13 cellular contexts compared by ENCODE assay signal in genomic region chr15:56835598-56836275, GRCh38.
DNase-seq lines count a peak whose midpoint lies in the region; ATAC-seq and TF ChIP-seq lines count a peak whose summit lies in the region.
"Had no signal": no experiment of that assay in that cellular context is flagged by ENCODE, and none has a peak within 500 bp of the region (broad histone marks: within the 10 kb centered on the region; RNA-seq: fewer than 3 reads in every experiment).

No MANE protein-coding gene starts in this region.

- H3K36me3 ChIP-seq in A673 (ENCODE audit: insufficient read depth, low read length, poor library complexity, severe bottlenecking), result no peaks in the 10 kb centered on the region
- no peaks in the 10 kb centered on the region for H3K36me3 ChIP-seq in sigmoid colon
- H3K36me3 ChIP-seq: gastrocnemius medialis had no signal

- TF ChIP-seq EP300 in sigmoid colon (IDR thresholded peaks at IDR 0.05), result no peak

- TF ChIP-seq CTCF in A673 (conservative IDR thresholded peaks at IDR 0.05; ENCODE audit: low read depth, low read length) (no peak), VCaP (conservative IDR thresholded peaks at IDR 0.05) (no peak), sigmoid colon (IDR thresholded peaks at IDR 0.05) (no peak)

- H3K27me3 ChIP-seq in A673 (replicated peaks; ENCODE audit: insufficient read depth, low read depth, low read length, poor library complexity) (no peaks in the 10 kb centered on the region), sigmoid colon (no peaks in the 10 kb centered on the region)
- H3K27me3 ChIP-seq: gastrocnemius medialis had no signal

- intact Hi-C loops in A673 (cut with micrococcal nuclease; ENCODE audit: unreplicated experiment) (no loop called here), sigmoid colon (cut with DNase I) (no loop called here)

- ATAC-seq in HG02642 (IDR thresholded peaks at IDR 0.05; ENCODE audit: poor library complexity, unreplicated experiment), result no peak
- ATAC-seq: gastrocnemius medialis had no signal

- no peaks in the 10 kb centered on the region for H3K9me3 ChIP-seq in A673 (ENCODE audit: low read depth, low read length, poor library complexity, severe bottlenecking)
- H3K9me3 ChIP-seq in sigmoid colon, result no peaks in the 10 kb centered on the region
- H3K9me3 ChIP-seq: gastrocnemius medialis had no signal

- 89 to 91% methylated on average over 3 of the region's 3 CpGs for WGBS in sigmoid colon, 2 donors

- H3K4me3 ChIP-seq in A673 (ENCODE audit: low read depth, low read length, poor library complexity, severe bottlenecking), result no peak overlapping the region
- H3K4me3 ChIP-seq in sigmoid colon, result no peak overlapping the region
- H3K4me3 ChIP-seq: gastrocnemius medialis had no signal

- POLR2A ChIA-PET in A673 (lab: Charles Lee; ENCODE audit: low non-redundant PET), result no interaction called here

- CTCF ChIA-PET in A673 (lab: Charles Lee), result no interaction called here

- H3K27ac ChIP-seq in A673 (ENCODE audit: low read depth, low read length, poor library complexity, severe bottlenecking) (no peak overlapping the region), VCaP (peak overlapping the region; percentile 52), sigmoid colon (peak overlapping the region in 1 of 4 donors; percentile 14)
- H3K27ac ChIP-seq: gastrocnemius medialis had no signal

- no TSS peak for BruUV-seq in A673 (replicated peaks; lab: Mats Ljungman, UMichigan)

- peaks cover 12% of the 10 kb centered on the region for H3K4me1 ChIP-seq in A673 (ENCODE audit: insufficient read depth, low read length, poor library complexity, severe bottlenecking)
- peaks cover 0 to 28% (median 22%) of the 10 kb centered on the region in 4 donors for H3K4me1 ChIP-seq in sigmoid colon

- DNase-seq in A673 (ENCODE audit: low spot score) (peak; percentile 47), ELR (ENCODE audit: low read depth) (peak; percentile 8), hippocampal formation (lab: John Stamatoyannopoulos, UW) (peak; percentile 21 to 25), GOT3 (lab: John Stamatoyannopoulos, UW) (no peak), sigmoid colon (no peak)
- DNase-seq in stimulated activated CD4-positive, alpha-beta T cell treated with anti-CD3 and anti-CD28 coated beads, Interleukin-4, amount 100 ng/mL, for 4 hours, result no peak
- DNase-seq: activated CD4-positive, alpha-beta T cell treated with anti-CD3 and anti-CD28 coated beads, Interleukin-2, amount 50 U/mL, for 4 hours; CD4-positive, alpha-beta T cell; gastrocnemius medialis; MM.1S; T-helper 1 cell had no signal

- TF ChIP-seq POLR2A in sigmoid colon (IDR thresholded peaks at IDR 0.05), result no peak

Comparison
In these comparisons a context has a peak if more than half of its experiments do, and no peak if none do; other contexts are left out.
1. DNase-seq: peak in A673 (single experiment), ELR (single experiment) and hippocampal formation (2 of 2); none in GOT3 (single experiment), stimulated activated CD4-positive, alpha-beta T cell treated with anti-CD3 and anti-CD28 coated beads, Interleukin-4, amount 100 ng/mL, for 4 hours (0 of 2) and sigmoid colon (single experiment).